In genomic region chr3:172696357-172696756, GRCh38 we compare ENCODE assay signal across 1 cellular context.
A peak's percentile ranks its signal among the peaks of the same experiment; 100 is the strongest.
TF ChIP-seq lines count a peak whose summit lies in the region.

No MANE protein-coding gene starts in this region.

TF ChIP-seq in HepG2, 621 proteins besides CTCF, POLR2A, EP300 and RAD21 (continued from another document and continues in another):
- TF ChIP-seq, protein P1, sequence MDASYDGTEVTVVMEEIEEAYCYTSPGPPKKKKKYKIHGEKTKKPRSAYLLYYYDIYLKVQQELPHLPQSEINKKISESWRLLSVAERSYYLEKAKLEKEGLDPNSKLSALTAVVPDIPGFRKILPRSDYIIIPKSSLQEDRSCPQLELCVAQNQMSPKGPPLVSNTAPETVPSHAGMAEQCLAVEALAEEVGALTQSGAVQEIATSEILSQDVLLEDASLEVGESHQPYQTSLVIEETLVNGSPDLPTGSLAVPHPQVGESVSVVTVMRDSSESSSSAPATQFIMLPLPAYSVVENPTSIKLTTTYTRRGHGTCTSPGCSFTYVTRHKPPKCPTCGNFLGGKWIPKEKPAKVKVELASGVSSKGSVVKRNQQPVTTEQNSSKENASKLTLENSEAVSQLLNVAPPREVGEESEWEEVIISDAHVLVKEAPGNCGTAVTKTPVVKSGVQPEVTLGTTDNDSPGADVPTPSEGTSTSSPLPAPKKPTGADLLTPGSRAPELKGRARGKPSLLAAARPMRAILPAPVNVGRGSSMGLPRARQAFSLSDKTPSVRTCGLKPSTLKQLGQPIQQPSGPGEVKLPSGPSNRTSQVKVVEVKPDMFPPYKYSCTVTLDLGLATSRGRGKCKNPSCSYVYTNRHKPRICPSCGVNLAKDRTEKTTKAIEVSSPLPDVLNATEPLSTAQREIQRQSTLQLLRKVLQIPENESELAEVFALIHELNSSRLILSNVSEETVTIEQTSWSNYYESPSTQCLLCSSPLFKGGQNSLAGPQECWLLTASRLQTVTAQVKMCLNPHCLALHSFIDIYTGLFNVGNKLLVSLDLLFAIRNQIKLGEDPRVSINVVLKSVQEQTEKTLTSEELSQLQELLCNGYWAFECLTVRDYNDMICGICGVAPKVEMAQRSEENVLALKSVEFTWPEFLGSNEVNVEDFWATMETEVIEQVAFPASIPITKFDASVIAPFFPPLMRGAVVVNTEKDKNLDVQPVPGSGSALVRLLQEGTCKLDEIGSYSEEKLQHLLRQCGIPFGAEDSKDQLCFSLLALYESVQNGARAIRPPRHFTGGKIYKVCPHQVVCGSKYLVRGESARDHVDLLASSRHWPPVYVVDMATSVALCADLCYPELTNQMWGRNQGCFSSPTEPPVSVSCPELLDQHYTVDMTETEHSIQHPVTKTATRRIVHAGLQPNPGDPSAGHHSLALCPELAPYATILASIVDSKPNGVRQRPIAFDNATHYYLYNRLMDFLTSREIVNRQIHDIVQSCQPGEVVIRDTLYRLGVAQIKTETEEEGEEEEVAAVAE (CRISPR knock-in tag; IDR thresholded peaks at IDR 0.05; ENCODE audit: borderline replicate concordance) = 0 out of 2 replicates have a peak, but pooled peaks have one; percentile 26
- TF ChIP-seq ISX (CRISPR knock-in tag; conservative IDR thresholded peaks at IDR 0.05) = no peak
- TF ChIP-seq SRSF9 (IDR thresholded peaks at IDR 0.05; ENCODE audit: borderline replicate concordance, insufficient read depth, low read depth, low read length, poor library complexity, severe bottlenecking) = no peak
- no peak for TF ChIP-seq ZNF207 (IDR thresholded peaks at IDR 0.05; ENCODE audit: borderline replicate concordance)
- TF ChIP-seq HNRNPK (IDR thresholded peaks at IDR 0.05; ENCODE audit: low read depth, low read length, poor library complexity, severe bottlenecking) = no peak
- TF ChIP-seq HNRNPH1 (optimal IDR thresholded peaks at IDR 0.05; ENCODE audit: low read depth, low read length) = no peak
- no peak for TF ChIP-seq SNAPC2 (CRISPR knock-in tag; IDR thresholded peaks at IDR 0.05)
- TF ChIP-seq NFKBIZ (CRISPR knock-in tag; IDR thresholded peaks at IDR 0.05) = peak; percentile 73; the same call in 1 of the 2 replicates
- TF ChIP-seq THAP9 (CRISPR knock-in tag; IDR thresholded peaks at IDR 0.05; ENCODE audit: borderline replicate concordance) = no peak
- no peak; the same call in 1 of the 2 replicates for TF ChIP-seq ZKSCAN8 (CRISPR knock-in tag; IDR thresholded peaks at IDR 0.05; ENCODE audit: borderline replicate concordance)
- no peak for TF ChIP-seq BRCA1 (CRISPR knock-in tag; IDR thresholded peaks at IDR 0.05)
- TF ChIP-seq REPIN1 (CRISPR knock-in tag; IDR thresholded peaks at IDR 0.05; ENCODE audit: borderline replicate concordance, low read depth) = no peak
- TF ChIP-seq, protein P2, sequence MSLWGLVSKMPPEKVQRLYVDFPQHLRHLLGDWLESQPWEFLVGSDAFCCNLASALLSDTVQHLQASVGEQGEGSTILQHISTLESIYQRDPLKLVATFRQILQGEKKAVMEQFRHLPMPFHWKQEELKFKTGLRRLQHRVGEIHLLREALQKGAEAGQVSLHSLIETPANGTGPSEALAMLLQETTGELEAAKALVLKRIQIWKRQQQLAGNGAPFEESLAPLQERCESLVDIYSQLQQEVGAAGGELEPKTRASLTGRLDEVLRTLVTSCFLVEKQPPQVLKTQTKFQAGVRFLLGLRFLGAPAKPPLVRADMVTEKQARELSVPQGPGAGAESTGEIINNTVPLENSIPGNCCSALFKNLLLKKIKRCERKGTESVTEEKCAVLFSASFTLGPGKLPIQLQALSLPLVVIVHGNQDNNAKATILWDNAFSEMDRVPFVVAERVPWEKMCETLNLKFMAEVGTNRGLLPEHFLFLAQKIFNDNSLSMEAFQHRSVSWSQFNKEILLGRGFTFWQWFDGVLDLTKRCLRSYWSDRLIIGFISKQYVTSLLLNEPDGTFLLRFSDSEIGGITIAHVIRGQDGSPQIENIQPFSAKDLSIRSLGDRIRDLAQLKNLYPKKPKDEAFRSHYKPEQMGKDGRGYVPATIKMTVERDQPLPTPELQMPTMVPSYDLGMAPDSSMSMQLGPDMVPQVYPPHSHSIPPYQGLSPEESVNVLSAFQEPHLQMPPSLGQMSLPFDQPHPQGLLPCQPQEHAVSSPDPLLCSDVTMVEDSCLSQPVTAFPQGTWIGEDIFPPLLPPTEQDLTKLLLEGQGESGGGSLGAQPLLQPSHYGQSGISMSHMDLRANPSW (CRISPR knock-in tag; IDR thresholded peaks at IDR 0.05; ENCODE audit: borderline replicate concordance) = peak; percentile 98
- no peak for TF ChIP-seq RBM39 (IDR thresholded peaks at IDR 0.05; ENCODE audit: low read depth, low read length, poor library complexity, severe bottlenecking)
- TF ChIP-seq, protein P3, sequence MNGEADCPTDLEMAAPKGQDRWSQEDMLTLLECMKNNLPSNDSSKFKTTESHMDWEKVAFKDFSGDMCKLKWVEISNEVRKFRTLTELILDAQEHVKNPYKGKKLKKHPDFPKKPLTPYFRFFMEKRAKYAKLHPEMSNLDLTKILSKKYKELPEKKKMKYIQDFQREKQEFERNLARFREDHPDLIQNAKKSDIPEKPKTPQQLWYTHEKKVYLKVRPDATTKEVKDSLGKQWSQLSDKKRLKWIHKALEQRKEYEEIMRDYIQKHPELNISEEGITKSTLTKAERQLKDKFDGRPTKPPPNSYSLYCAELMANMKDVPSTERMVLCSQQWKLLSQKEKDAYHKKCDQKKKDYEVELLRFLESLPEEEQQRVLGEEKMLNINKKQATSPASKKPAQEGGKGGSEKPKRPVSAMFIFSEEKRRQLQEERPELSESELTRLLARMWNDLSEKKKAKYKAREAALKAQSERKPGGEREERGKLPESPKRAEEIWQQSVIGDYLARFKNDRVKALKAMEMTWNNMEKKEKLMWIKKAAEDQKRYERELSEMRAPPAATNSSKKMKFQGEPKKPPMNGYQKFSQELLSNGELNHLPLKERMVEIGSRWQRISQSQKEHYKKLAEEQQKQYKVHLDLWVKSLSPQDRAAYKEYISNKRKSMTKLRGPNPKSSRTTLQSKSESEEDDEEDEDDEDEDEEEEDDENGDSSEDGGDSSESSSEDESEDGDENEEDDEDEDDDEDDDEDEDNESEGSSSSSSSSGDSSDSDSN (CRISPR knock-in tag; IDR thresholded peaks at IDR 0.05) = no peak
- no peak for TF ChIP-seq MTERF4 (CRISPR knock-in tag; IDR thresholded peaks at IDR 0.05)
- TF ChIP-seq ZNF629 (CRISPR knock-in tag; conservative IDR thresholded peaks at IDR 0.05) = no peak
- TF ChIP-seq SUZ12 (IDR thresholded peaks at IDR 0.05; ENCODE audit: low read depth, low read length) = no peak
- no peak for TF ChIP-seq ZNF431 (CRISPR knock-in tag; IDR thresholded peaks at IDR 0.05; ENCODE audit: borderline replicate concordance, low read depth)
- TF ChIP-seq AKAP8 (CRISPR knock-in tag; IDR thresholded peaks at IDR 0.05) = no peak
- TF ChIP-seq ZNF253 (CRISPR knock-in tag; IDR thresholded peaks at IDR 0.05; ENCODE audit: borderline replicate concordance) = no peak
- TF ChIP-seq ZNF556 (CRISPR knock-in tag; IDR thresholded peaks at IDR 0.05; ENCODE audit: borderline replicate concordance) = no peak
- TF ChIP-seq RNF219 (CRISPR knock-in tag; IDR thresholded peaks at IDR 0.05) = no peak
- no peak for TF ChIP-seq SRSF4 (IDR thresholded peaks at IDR 0.05; ENCODE audit: low read depth, low read length, poor library complexity, severe bottlenecking)
- TF ChIP-seq ZNF552 (CRISPR knock-in tag; IDR thresholded peaks at IDR 0.05; ENCODE audit: borderline replicate concordance) = no peak
- 0 out of 2 replicates have a peak, but pooled peaks have one; percentile 41 for TF ChIP-seq RFXAP (CRISPR knock-in tag; IDR thresholded peaks at IDR 0.05; ENCODE audit: borderline replicate concordance)
- TF ChIP-seq NBN (conservative IDR thresholded peaks at IDR 0.05) = no peak
- no peak for TF ChIP-seq ZEB1 (IDR thresholded peaks at IDR 0.05; ENCODE audit: insufficient replicate concordance, low read depth)
- no peak for TF ChIP-seq ZNF225 (CRISPR knock-in tag; IDR thresholded peaks at IDR 0.05)
- TF ChIP-seq FOXP4 (CRISPR knock-in tag; IDR thresholded peaks at IDR 0.05) = peak; percentile 97
- peak; percentile 71; the same call in 1 of the 2 replicates for TF ChIP-seq IRF2 (CRISPR knock-in tag; IDR thresholded peaks at IDR 0.05)
- TF ChIP-seq, protein P4, sequence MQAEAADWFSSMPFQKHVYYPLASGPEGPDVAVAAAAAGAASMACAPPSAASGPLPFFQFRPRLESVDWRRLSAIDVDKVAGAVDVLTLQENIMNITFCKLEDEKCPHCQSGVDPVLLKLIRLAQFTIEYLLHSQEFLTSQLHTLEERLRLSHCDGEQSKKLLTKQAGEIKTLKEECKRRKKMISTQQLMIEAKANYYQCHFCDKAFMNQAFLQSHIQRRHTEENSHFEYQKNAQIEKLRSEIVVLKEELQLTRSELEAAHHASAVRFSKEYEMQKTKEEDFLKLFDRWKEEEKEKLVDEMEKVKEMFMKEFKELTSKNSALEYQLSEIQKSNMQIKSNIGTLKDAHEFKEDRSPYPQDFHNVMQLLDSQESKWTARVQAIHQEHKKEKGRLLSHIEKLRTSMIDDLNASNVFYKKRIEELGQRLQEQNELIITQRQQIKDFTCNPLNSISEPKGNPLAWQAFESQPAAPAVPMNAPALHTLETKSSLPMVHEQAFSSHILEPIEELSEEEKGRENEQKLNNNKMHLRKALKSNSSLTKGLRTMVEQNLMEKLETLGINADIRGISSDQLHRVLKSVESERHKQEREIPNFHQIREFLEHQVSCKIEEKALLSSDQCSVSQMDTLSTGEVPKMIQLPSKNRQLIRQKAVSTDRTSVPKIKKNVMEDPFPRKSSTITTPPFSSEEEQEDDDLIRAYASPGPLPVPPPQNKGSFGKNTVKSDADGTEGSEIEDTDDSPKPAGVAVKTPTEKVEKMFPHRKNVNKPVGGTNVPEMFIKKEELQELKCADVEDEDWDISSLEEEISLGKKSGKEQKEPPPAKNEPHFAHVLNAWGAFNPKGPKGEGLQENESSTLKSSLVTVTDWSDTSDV (CRISPR knock-in tag; IDR thresholded peaks at IDR 0.05) = no peak
- TF ChIP-seq ZNF558 (CRISPR knock-in tag; IDR thresholded peaks at IDR 0.05; ENCODE audit: borderline replicate concordance) = no peak
- TF ChIP-seq AGO1 (IDR thresholded peaks at IDR 0.05; ENCODE audit: low read depth, low read length, poor library complexity, severe bottlenecking) = no peak
- TF ChIP-seq ZNF761 (CRISPR knock-in tag; conservative IDR thresholded peaks at IDR 0.05) = 0 out of 2 replicates have a peak, but pooled peaks have one; percentile 38
- no peak for TF ChIP-seq SRY (CRISPR knock-in tag; IDR thresholded peaks at IDR 0.05)
- no peak for TF ChIP-seq ZNF333 (CRISPR knock-in tag; IDR thresholded peaks at IDR 0.05; ENCODE audit: borderline replicate concordance)
- no peak for TF ChIP-seq MLLT10 (CRISPR knock-in tag; IDR thresholded peaks at IDR 0.05)
- no peak for TF ChIP-seq TBX3 (IDR thresholded peaks at IDR 0.05; ENCODE audit: borderline replicate concordance)
- no peak for TF ChIP-seq KDM5A (IDR thresholded peaks at IDR 0.05; ENCODE audit: borderline replicate concordance, low read length)
- TF ChIP-seq ZBTB7A (CRISPR knock-in tag; IDR thresholded peaks at IDR 0.05) = no peak
- TF ChIP-seq KAT2B (IDR thresholded peaks at IDR 0.05; ENCODE audit: borderline replicate concordance, low read depth, low read length) = no peak
